In the genomic region with DNA sequence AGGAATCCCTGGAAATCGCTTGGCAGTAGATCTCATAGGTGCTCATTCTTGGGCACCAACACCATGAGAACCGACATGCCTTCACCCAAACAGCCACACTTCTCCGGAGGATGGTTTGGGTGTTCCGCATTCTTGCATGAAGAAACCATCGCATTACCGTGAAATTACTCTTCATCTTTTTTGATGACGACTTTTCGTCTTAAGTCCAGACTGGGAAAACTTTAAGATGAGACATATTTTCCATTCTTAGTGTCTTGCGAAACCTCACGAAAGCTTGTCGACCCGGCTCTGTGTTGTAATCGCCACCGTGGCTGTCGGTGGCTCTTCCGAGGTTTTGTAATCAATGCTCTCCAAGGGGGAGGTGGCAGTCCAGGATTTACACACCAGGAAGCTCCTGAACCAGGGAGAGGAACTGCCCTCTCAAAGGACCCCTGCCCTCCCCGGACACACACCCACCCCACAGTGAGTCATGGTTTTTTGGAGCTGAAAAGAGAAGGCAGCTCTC, we compare ENCODE assay signal across 1 cellular context.
TF ChIP-seq lines count a peak whose summit lies in the region.

No MANE protein-coding gene starts in this region.

TF ChIP-seq in HepG2, 621 proteins besides CTCF, POLR2A, EP300 and RAD21 (continued from another document and continues in another):
- peak; percentile 74 for TF ChIP-seq ZBTB37 (CRISPR knock-in tag; IDR thresholded peaks at IDR 0.05)
- peak; percentile 49; the same call in 1 of the 2 replicates for TF ChIP-seq HNF4G (IDR thresholded peaks at IDR 0.05; ENCODE audit: borderline replicate concordance, low read depth, low read length)
- TF ChIP-seq HNF4G (CRISPR knock-in tag; IDR thresholded peaks at IDR 0.05; ENCODE audit: borderline replicate concordance, low read depth), result no peak; the same call in 1 of the 2 replicates
- TF ChIP-seq ADNP (CRISPR knock-in tag; IDR thresholded peaks at IDR 0.05), result no peak
- TF ChIP-seq EED (CRISPR knock-in tag; IDR thresholded peaks at IDR 0.05), result no peak
- TF ChIP-seq, protein P1, sequence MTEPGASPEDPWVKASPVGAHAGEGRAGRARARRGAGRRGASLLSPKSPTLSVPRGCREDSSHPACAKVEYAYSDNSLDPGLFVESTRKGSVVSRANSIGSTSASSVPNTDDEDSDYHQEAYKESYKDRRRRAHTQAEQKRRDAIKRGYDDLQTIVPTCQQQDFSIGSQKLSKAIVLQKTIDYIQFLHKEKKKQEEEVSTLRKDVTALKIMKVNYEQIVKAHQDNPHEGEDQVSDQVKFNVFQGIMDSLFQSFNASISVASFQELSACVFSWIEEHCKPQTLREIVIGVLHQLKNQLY (CRISPR knock-in tag; IDR thresholded peaks at IDR 0.05), result peak; percentile 62; the same call in 1 of the 2 replicates
- TF ChIP-seq SKI (IDR thresholded peaks at IDR 0.05; ENCODE audit: partially characterized antibody), result peak; percentile 64
- TF ChIP-seq ZFP1 (CRISPR knock-in tag; IDR thresholded peaks at IDR 0.05), result no peak; the same call in 1 of the 2 replicates
- TF ChIP-seq ZBTB7B (CRISPR knock-in tag; IDR thresholded peaks at IDR 0.05), result peak; percentile 59; the same call in 1 of the 2 replicates
- peak; percentile 67 for TF ChIP-seq FOXA3 (CRISPR knock-in tag; IDR thresholded peaks at IDR 0.05)
- TF ChIP-seq ZNF639 (CRISPR knock-in tag; conservative IDR thresholded peaks at IDR 0.05), result peak; percentile 51; the same call in 1 of the 2 replicates
- TF ChIP-seq, protein P2, sequence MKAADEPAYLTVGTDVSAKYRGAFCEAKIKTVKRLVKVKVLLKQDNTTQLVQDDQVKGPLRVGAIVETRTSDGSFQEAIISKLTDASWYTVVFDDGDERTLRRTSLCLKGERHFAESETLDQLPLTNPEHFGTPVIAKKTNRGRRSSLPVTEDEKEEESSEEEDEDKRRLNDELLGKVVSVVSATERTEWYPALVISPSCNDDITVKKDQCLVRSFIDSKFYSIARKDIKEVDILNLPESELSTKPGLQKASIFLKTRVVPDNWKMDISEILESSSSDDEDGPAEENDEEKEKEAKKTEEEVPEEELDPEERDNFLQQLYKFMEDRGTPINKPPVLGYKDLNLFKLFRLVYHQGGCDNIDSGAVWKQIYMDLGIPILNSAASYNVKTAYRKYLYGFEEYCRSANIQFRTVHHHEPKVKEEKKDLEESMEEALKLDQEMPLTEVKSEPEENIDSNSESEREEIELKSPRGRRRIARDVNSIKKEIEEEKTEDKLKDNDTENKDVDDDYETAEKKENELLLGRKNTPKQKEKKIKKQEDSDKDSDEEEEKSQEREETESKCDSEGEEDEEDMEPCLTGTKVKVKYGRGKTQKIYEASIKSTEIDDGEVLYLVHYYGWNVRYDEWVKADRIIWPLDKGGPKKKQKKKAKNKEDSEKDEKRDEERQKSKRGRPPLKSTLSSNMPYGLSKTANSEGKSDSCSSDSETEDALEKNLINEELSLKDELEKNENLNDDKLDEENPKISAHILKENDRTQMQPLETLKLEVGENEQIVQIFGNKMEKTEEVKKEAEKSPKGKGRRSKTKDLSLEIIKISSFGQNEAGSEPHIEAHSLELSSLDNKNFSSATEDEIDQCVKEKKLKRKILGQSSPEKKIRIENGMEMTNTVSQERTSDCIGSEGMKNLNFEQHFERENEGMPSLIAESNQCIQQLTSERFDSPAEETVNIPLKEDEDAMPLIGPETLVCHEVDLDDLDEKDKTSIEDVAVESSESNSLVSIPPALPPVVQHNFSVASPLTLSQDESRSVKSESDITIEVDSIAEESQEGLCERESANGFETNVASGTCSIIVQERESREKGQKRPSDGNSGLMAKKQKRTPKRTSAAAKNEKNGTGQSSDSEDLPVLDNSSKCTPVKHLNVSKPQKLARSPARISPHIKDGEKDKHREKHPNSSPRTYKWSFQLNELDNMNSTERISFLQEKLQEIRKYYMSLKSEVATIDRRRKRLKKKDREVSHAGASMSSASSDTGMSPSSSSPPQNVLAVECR (CRISPR knock-in tag; IDR thresholded peaks at IDR 0.05; ENCODE audit: borderline replicate concordance), result peak; percentile 72; the same call in 1 of the 2 replicates
- TF ChIP-seq SAP130 (CRISPR knock-in tag; IDR thresholded peaks at IDR 0.05; ENCODE audit: low read depth), result peak; percentile 91
- TF ChIP-seq SNRNP70 (IDR thresholded peaks at IDR 0.05; ENCODE audit: low read depth, low read length), result no peak
- TF ChIP-seq NR3C1 (CRISPR knock-in tag; IDR thresholded peaks at IDR 0.05), result no peak
- TF ChIP-seq ZNF441 (CRISPR knock-in tag; IDR thresholded peaks at IDR 0.05; ENCODE audit: borderline replicate concordance), result 0 out of 2 replicates have a peak, but pooled peaks have one; percentile 64
- no peak for TF ChIP-seq PAF1 (CRISPR knock-in tag; IDR thresholded peaks at IDR 0.05)
- no peak for TF ChIP-seq ZNF75D (CRISPR knock-in tag; IDR thresholded peaks at IDR 0.05; ENCODE audit: borderline replicate concordance)
- no peak for TF ChIP-seq ZNF549 (CRISPR knock-in tag; IDR thresholded peaks at IDR 0.05)
- peak; percentile 74 for TF ChIP-seq ZBTB25 (CRISPR knock-in tag; IDR thresholded peaks at IDR 0.05)
- TF ChIP-seq TEAD3 (CRISPR knock-in tag; optimal IDR thresholded peaks at IDR 0.05; ENCODE audit: borderline replicate concordance), result peak; percentile 79
- TF ChIP-seq NFYC (CRISPR knock-in tag; IDR thresholded peaks at IDR 0.05), result 0 out of 2 replicates have a peak, but pooled peaks have one; percentile 40
- no peak for TF ChIP-seq ZNF44 (CRISPR knock-in tag; IDR thresholded peaks at IDR 0.05)
- TF ChIP-seq ZNF160 (CRISPR knock-in tag; IDR thresholded peaks at IDR 0.05), result 0 out of 2 replicates have a peak, but pooled peaks have one; percentile 25
- TF ChIP-seq NR2C2 (CRISPR knock-in tag; IDR thresholded peaks at IDR 0.05; ENCODE audit: borderline replicate concordance), result peak; percentile 27; the same call in 1 of the 2 replicates
- TF ChIP-seq, protein P3, sequence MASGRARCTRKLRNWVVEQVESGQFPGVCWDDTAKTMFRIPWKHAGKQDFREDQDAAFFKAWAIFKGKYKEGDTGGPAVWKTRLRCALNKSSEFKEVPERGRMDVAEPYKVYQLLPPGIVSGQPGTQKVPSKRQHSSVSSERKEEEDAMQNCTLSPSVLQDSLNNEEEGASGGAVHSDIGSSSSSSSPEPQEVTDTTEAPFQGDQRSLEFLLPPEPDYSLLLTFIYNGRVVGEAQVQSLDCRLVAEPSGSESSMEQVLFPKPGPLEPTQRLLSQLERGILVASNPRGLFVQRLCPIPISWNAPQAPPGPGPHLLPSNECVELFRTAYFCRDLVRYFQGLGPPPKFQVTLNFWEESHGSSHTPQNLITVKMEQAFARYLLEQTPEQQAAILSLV (CRISPR knock-in tag; IDR thresholded peaks at IDR 0.05; ENCODE audit: borderline replicate concordance), result no peak
- no peak for TF ChIP-seq BORCS8-MEF2B (CRISPR knock-in tag; IDR thresholded peaks at IDR 0.05)
- peak; percentile 97 for TF ChIP-seq CEBPG (CRISPR knock-in tag; IDR thresholded peaks at IDR 0.05)
- peak; percentile 77; the same call in 1 of the 2 replicates for TF ChIP-seq HIVEP1 (CRISPR knock-in tag; IDR thresholded peaks at IDR 0.05)
- TF ChIP-seq ARHGAP35 (CRISPR knock-in tag; IDR thresholded peaks at IDR 0.05; ENCODE audit: borderline replicate concordance), result no peak
- TF ChIP-seq, protein P4, sequence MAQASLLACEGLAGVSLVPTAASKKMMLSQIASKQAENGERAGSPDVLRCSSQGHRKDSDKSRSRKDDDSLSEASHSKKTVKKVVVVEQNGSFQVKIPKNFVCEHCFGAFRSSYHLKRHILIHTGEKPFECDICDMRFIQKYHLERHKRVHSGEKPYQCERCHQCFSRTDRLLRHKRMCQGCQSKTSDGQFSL (CRISPR knock-in tag; IDR thresholded peaks at IDR 0.05), result no peak
- TF ChIP-seq, protein P5, sequence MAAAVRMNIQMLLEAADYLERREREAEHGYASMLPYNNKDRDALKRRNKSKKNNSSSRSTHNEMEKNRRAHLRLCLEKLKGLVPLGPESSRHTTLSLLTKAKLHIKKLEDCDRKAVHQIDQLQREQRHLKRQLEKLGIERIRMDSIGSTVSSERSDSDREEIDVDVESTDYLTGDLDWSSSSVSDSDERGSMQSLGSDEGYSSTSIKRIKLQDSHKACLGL (CRISPR knock-in tag; IDR thresholded peaks at IDR 0.05), result no peak
- no peak for TF ChIP-seq CCAR2 (optimal IDR thresholded peaks at IDR 0.05; ENCODE audit: low read depth, low read length)
- peak; percentile 66; the same call in 1 of the 2 replicates for TF ChIP-seq PHF21A (CRISPR knock-in tag; IDR thresholded peaks at IDR 0.05)
- peak; percentile 51; the same call in 1 of the 2 replicates for TF ChIP-seq SP5 (CRISPR knock-in tag; IDR thresholded peaks at IDR 0.05; ENCODE audit: borderline replicate concordance, low read depth)
- TF ChIP-seq ZNF564 (CRISPR knock-in tag; IDR thresholded peaks at IDR 0.05), result no peak
- peak; percentile 62; the same call in 1 of the 2 replicates for TF ChIP-seq SOX5 (CRISPR knock-in tag; IDR thresholded peaks at IDR 0.05; ENCODE audit: borderline replicate concordance)
- TF ChIP-seq ISL2 (CRISPR knock-in tag; IDR thresholded peaks at IDR 0.05), result 0 out of 2 replicates have a peak, but pooled peaks have one; percentile 33
- no peak for TF ChIP-seq FOXP1 (IDR thresholded peaks at IDR 0.05)
- peak; percentile 38; the same call in 1 of the 2 replicates for TF ChIP-seq FOXP1 (CRISPR knock-in tag; IDR thresholded peaks at IDR 0.05)
- TF ChIP-seq SKIL (CRISPR knock-in tag; IDR thresholded peaks at IDR 0.05; ENCODE audit: borderline replicate concordance), result peak; percentile 79; the same call in 1 of the 2 replicates
- no peak for TF ChIP-seq ZNF709 (CRISPR knock-in tag; IDR thresholded peaks at IDR 0.05)
- TF ChIP-seq, protein P6, sequence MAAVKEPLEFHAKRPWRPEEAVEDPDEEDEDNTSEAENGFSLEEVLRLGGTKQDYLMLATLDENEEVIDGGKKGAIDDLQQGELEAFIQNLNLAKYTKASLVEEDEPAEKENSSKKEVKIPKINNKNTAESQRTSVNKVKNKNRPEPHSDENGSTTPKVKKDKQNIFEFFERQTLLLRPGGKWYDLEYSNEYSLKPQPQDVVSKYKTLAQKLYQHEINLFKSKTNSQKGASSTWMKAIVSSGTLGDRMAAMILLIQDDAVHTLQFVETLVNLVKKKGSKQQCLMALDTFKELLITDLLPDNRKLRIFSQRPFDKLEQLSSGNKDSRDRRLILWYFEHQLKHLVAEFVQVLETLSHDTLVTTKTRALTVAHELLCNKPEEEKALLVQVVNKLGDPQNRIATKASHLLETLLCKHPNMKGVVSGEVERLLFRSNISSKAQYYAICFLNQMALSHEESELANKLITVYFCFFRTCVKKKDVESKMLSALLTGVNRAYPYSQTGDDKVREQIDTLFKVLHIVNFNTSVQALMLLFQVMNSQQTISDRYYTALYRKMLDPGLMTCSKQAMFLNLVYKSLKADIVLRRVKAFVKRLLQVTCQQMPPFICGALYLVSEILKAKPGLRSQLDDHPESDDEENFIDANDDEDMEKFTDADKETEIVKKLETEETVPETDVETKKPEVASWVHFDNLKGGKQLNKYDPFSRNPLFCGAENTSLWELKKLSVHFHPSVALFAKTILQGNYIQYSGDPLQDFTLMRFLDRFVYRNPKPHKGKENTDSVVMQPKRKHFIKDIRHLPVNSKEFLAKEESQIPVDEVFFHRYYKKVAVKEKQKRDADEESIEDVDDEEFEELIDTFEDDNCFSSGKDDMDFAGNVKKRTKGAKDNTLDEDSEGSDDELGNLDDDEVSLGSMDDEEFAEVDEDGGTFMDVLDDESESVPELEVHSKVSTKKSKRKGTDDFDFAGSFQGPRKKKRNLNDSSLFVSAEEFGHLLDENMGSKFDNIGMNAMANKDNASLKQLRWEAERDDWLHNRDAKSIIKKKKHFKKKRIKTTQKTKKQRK (IDR thresholded peaks at IDR 0.05; ENCODE audit: low read length), result no peak
- no peak for TF ChIP-seq SP2 (CRISPR knock-in tag; IDR thresholded peaks at IDR 0.05)
